Comparison of ENCODE assay signal across 2 cellular contexts in genomic region chr14:60274448-60274847, GRCh38.
TF ChIP-seq lines count a peak whose summit lies in the region.

No MANE protein-coding gene starts in this region.

TF ChIP-seq in WTC11, 78 proteins besides CTCF, POLR2A, EP300 and RAD21 (continued from another document):
- TF ChIP-seq ZNF671 (CRISPR knock-in tag; IDR thresholded peaks at IDR 0.05): no peak
- TF ChIP-seq JUN (CRISPR knock-in tag; IDR thresholded peaks at IDR 0.05): no peak
- TF ChIP-seq MAX (CRISPR knock-in tag; IDR thresholded peaks at IDR 0.05): no peak
- no peak for TF ChIP-seq ZBTB43 (CRISPR knock-in tag; IDR thresholded peaks at IDR 0.05)
- no peak for TF ChIP-seq ZNF281 (CRISPR knock-in tag; IDR thresholded peaks at IDR 0.05)
- no peak for TF ChIP-seq ZNF121 (CRISPR knock-in tag; IDR thresholded peaks at IDR 0.05)
- no peak for TF ChIP-seq HMGXB4 (CRISPR knock-in tag; IDR thresholded peaks at IDR 0.05)
- TF ChIP-seq IRF2 (CRISPR knock-in tag; IDR thresholded peaks at IDR 0.05; ENCODE audit: borderline replicate concordance, low read depth): no peak
- TF ChIP-seq HMGA2 (CRISPR knock-in tag; IDR thresholded peaks at IDR 0.05): no peak

TF ChIP-seq in liver, 16 proteins besides CTCF, POLR2A, EP300 and RAD21:
- no peak for TF ChIP-seq ATF3 (IDR thresholded peaks at IDR 0.05)
- no peak for TF ChIP-seq EGR1 (IDR thresholded peaks at IDR 0.05; ENCODE audit: low read depth in 2 of 2)
- peak; percentile 73 for TF ChIP-seq YY1 (IDR thresholded peaks at IDR 0.05)
- no peak for TF ChIP-seq FOXA1 (IDR thresholded peaks at IDR 0.05)
- peak; percentile 53 for TF ChIP-seq HNF4G (IDR thresholded peaks at IDR 0.05)
- TF ChIP-seq NR2F2 (IDR thresholded peaks at IDR 0.05): no peak
- no peak for TF ChIP-seq REST (IDR thresholded peaks at IDR 0.05)
- TF ChIP-seq FOXA2 (IDR thresholded peaks at IDR 0.05): no peak
- no peak for TF ChIP-seq MAX (IDR thresholded peaks at IDR 0.05)
- peak; percentile 32 to 56 for TF ChIP-seq JUND (IDR thresholded peaks at IDR 0.05)
- TF ChIP-seq ZBTB33 (IDR thresholded peaks at IDR 0.05): peak; percentile 45
- peak; percentile 18 to 32 for TF ChIP-seq RXRA (IDR thresholded peaks at IDR 0.05)
- no peak for TF ChIP-seq TAF1 (conservative IDR thresholded peaks at IDR 0.05)
- no peak for TF ChIP-seq GABPA (IDR thresholded peaks at IDR 0.05 in 1 of 2, conservative IDR thresholded peaks at IDR 0.05 in 1 of 2)
- peak; percentile 44 for TF ChIP-seq SP1 (IDR thresholded peaks at IDR 0.05)
- peak; percentile 71 to 86 for TF ChIP-seq HNF4A (conservative IDR thresholded peaks at IDR 0.05)
